ENCODE assay signal across 13 cellular contexts in genomic region chr2:180890781-180891180, GRCh38.
"Had no signal": no experiment of that assay in that cellular context is flagged by ENCODE, and none has a peak within 500 bp of the region (broad histone marks: within the 10 kb centered on the region; RNA-seq: fewer than 3 reads in every experiment).

No MANE protein-coding gene starts in this region.

- ATAC-seq: body of pancreas, gastroesophageal sphincter had no signal

- H3K27ac ChIP-seq: adrenal gland, body of pancreas, gastroesophageal sphincter, ovary, right atrium auricular region had no signal

- H3K9me3 ChIP-seq: adrenal gland, body of pancreas, gastroesophageal sphincter, ovary, right atrium auricular region had no signal

- H3K27me3 ChIP-seq: adrenal gland, body of pancreas, gastroesophageal sphincter, ovary, right atrium auricular region had no signal

- FAIRE-seq: small intestine, urothelium cell line had no signal

- H3K36me3 ChIP-seq: adrenal gland, gastroesophageal sphincter, ovary, right atrium auricular region had no signal

- DNase-seq: activated CD4-positive, alpha-beta T cell treated with anti-CD3 and anti-CD28 coated beads, Interleukin-2, amount 10 ng/mL, durations not matched to agents 7 days and 5 days; activated CD4-positive, CD25-positive, alpha-beta regulatory T cell; activated CD8-positive, alpha-beta memory T cell treated with anti-CD3 and anti-CD28 coated beads for 24 hours; activated naive CD4-positive, alpha-beta T cell treated with anti-CD3 and anti-CD28 coated beads, Interleukin-2, amount 10 ng/mL, durations not matched to agents 7 days and 5 days; adrenal gland; body of pancreas; cerebellar nuclear complex; dermis blood vessel endothelial cell; ovary; small intestine had no signal

- H3K4me3 ChIP-seq: adrenal gland, body of pancreas, gastroesophageal sphincter, ovary, right atrium auricular region had no signal

- H3K4me1 ChIP-seq: adrenal gland, body of pancreas, gastroesophageal sphincter, right atrium auricular region had no signal
